12 cellular contexts compared by ENCODE assay signal in the genomic region with DNA sequence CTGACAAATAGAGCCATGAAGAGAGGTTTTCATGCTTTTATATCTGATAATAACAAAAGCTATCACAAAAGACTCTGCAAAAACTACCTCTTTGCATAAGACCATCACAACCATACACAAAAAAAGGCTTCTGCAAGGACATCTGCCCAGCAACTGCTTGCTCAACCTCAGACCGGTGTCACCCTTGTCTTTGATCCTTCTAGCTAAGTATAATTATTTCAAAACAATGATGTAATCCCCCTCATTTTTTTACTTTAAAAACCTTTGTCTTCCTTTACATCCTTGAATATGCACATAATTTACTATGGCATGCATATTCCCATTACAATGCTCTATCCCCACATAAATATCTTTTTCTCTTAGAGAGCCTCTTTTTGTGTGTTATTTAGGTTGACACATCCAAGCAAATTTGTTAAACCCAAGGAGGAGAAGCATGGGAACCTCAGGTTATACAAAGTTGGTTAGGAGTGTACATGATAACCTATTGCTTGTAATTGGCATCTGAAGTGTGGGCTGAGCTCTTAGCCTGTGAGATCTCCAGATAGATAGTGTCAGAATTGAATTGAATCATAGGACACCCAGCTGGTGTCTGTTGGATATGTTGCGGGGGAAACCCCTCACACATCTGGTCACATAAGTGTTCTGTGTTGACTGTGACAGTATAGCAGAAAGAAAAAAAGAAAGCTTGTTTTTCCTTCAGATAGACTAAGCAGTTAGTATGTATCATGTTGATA. TPM values are rescaled to one million over a fixed set of nuclear protein-coding genes. Genes with fewer than 3 reads are reported as not detected.
A peak's percentile ranks its signal among the peaks of the same experiment; 100 is the strongest.
DNase-seq lines count a peak whose midpoint lies in the region; ATAC-seq and TF ChIP-seq lines count a peak whose summit lies in the region.
"Had no signal": no experiment of that assay in that cellular context is flagged by ENCODE, and none has a peak within 500 bp of the region (broad histone marks: within the 10 kb centered on the region; RNA-seq: fewer than 3 reads in every experiment).

No MANE protein-coding gene starts in this region.

- H3K4me3 ChIP-seq in tibial nerve = no peak overlapping the region
- H3K4me3 ChIP-seq: skin epidermis had no signal

- 74 to 76% methylated on average over 2 of the region's 2 CpGs for WGBS in tibial nerve, 2 donors

- no peak overlapping the region for H3K27ac Mint-ChIP-seq in memory B cell
- H3K27ac Mint-ChIP-seq: mesothelial cell of epicardium had no signal

- H3K4me3 Mint-ChIP-seq in activated T-cell treated with anti-CD3 and anti-CD28 coated beads, Interleukin-2, amount 50 U/mL, for 4 hours = no peak overlapping the region
- H3K4me3 Mint-ChIP-seq in memory B cell = no peak overlapping the region
- H3K4me3 Mint-ChIP-seq: mesothelial cell of epicardium had no signal

- no peaks in the 10 kb centered on the region for H3K36me3 ChIP-seq in tibial nerve

- no peak for TF ChIP-seq POLR2A in tibial nerve (IDR thresholded peaks at IDR 0.05)

- no peaks in the 10 kb centered on the region for H3K27me3 ChIP-seq in tibial nerve

- peak; percentile 88 to 90 for ATAC-seq in activated T-cell treated with anti-CD3 and anti-CD28 coated beads, Interleukin-2, amount 50 U/mL, for 4 hours
- ATAC-seq in GM21529 (IDR thresholded peaks at IDR 0.05; ENCODE audit: unreplicated experiment) = peak; percentile 97
- peak; percentile 98 for ATAC-seq in HG03159 (IDR thresholded peaks at IDR 0.05; ENCODE audit: unreplicated experiment)
- peak; percentile 74 for ATAC-seq in memory B cell (ENCODE audit: low read depth)

- DNase-seq in activated T-cell treated with anti-CD3 and anti-CD28 coated beads, Interleukin-2, amount 50 U/mL, for 4 hours = no peak
- DNase-seq in activated T-cell treated with anti-CD3 and anti-CD28 coated beads for 4 hours (no peak), memory B cell (ENCODE audit: low spot score in 2 of 2) (no peak), DMS79 (lab: John Stamatoyannopoulos, UW) (no peak), COLO829 (ENCODE audit: low spot score) (no peak), tibial nerve (ENCODE audit: low spot score in 2 of 2) (no peak)
- DNase-seq: activated CD8-positive, alpha-beta memory T cell treated with anti-CD3 and anti-CD28 coated beads for 24 hours had no signal

- TF ChIP-seq CTCF in tibial nerve (IDR thresholded peaks at IDR 0.05) = no peak

- H3K9me3 Mint-ChIP-seq in activated T-cell treated with anti-CD3 and anti-CD28 coated beads, Interleukin-2, amount 50 U/mL, for 4 hours = no peaks in the 10 kb centered on the region
- no peaks in the 10 kb centered on the region for H3K9me3 Mint-ChIP-seq in memory B cell

- H3K4me1 ChIP-seq in tibial nerve = no peaks in the 10 kb centered on the region

- H3K4me1 Mint-ChIP-seq in activated T-cell treated with anti-CD3 and anti-CD28 coated beads, Interleukin-2, amount 50 U/mL, for 4 hours (ENCODE audit: low read depth) = peaks cover 3% of the 10 kb centered on the region
- H3K4me1 Mint-ChIP-seq in memory B cell = peaks cover 2% of the 10 kb centered on the region
- H3K4me1 Mint-ChIP-seq: mesothelial cell of epicardium had no signal

- no peaks in the 10 kb centered on the region for H3K36me3 Mint-ChIP-seq in activated T-cell treated with anti-CD3 and anti-CD28 coated beads, Interleukin-2, amount 50 U/mL, for 4 hours (ENCODE audit: insufficient read depth)
- no peaks in the 10 kb centered on the region for H3K36me3 Mint-ChIP-seq in memory B cell
- H3K36me3 Mint-ChIP-seq: mesothelial cell of epicardium had no signal

- peaks cover 9% of the 10 kb centered on the region for H3K27me3 Mint-ChIP-seq in activated T-cell treated with anti-CD3 and anti-CD28 coated beads, Interleukin-2, amount 50 U/mL, for 4 hours (ENCODE audit: low read depth)
- H3K27me3 Mint-ChIP-seq in memory B cell = no peaks in the 10 kb centered on the region

- no peak overlapping the region for H3K27ac ChIP-seq in tibial nerve
- H3K27ac ChIP-seq: skin epidermis had no signal

- H3K9me3 ChIP-seq in tibial nerve = no peaks in the 10 kb centered on the region

- no peak for TF ChIP-seq EP300 in tibial nerve (IDR thresholded peaks at IDR 0.05)

RNA-seq across cellular contexts. Expression of gene CGA, which starts 20.7 kb away (rescaled TPM):
- total RNA-seq in activated T-cell treated with anti-CD3 and anti-CD28 coated beads, Interleukin-2, amount 50 U/mL, for 4 hours = not detected
- not detected for total RNA-seq in tibial nerve
- total RNA-seq: fibroblast of villous mesenchyme, mesothelial cell of epicardium had no signal

RNA-seq across cellular contexts. Expression of gene ZNF292, which starts 39.8 kb away (rescaled TPM):
- 10 to 100 TPM; 26.5 to 46.3 (median 38.2) TPM for total RNA-seq in activated T-cell treated with anti-CD3 and anti-CD28 coated beads, Interleukin-2, amount 50 U/mL, for 4 hours
- 10 to 100 TPM; 35.5 to 48.3 (median 43.9) TPM for total RNA-seq in tibial nerve
